In the genomic region with DNA sequence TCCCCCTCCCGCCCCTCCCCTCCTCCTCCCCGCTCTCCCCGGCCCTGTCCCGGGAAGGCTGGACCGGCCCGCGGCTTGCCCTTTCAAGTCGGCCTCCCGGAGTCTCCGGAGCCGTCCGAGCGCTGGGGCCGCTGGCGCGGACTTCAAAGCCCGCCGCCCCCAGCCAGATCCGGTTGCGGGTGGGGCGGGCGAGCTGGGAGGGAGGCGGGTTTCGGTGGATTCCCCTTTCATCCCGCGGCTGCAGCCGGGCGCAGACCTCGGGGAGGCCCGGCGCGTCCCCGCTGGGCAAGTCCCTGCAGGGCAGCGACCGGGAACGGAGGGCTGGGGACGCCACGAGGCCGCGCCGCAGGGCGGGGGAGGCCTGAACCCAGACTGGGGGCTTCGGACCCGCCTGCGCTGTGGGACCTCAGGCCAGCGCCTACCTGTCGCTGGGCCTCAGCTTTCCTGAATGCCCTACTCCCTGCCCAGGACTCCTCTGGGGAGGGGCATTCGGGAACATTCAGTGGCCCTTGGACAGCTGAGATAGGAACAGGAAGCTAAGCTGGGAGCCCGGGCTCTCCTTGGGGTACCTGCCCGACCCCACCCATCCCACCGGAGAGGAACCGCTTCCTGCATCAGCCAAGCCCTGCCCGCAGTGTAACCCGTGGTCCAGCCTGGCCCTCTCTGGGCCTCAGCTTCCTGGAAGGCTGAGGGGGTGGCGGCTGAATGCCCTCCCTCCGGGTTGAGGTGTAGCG, we compare ENCODE assay signal across 1 cellular context.
TF ChIP-seq lines count a peak whose summit lies in the region.

No MANE protein-coding gene starts in this region.

TF ChIP-seq in HCT116, 20 proteins besides CTCF, POLR2A, EP300 and RAD21 (continued from another document):
- TF ChIP-seq, protein P1, sequence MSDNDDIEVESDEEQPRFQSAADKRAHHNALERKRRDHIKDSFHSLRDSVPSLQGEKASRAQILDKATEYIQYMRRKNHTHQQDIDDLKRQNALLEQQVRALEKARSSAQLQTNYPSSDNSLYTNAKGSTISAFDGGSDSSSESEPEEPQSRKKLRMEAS (IDR thresholded peaks at IDR 0.05): no peak
- no peak for TF ChIP-seq SP1 (IDR thresholded peaks at IDR 0.05; ENCODE audit: low read depth)
- TF ChIP-seq FOSL1 (IDR thresholded peaks at IDR 0.05; ENCODE audit: low read depth): no peak
- no peak for TF ChIP-seq EZH2phosphoT487 (IDR thresholded peaks at IDR 0.05; ENCODE audit: borderline replicate concordance)
- TF ChIP-seq, protein P2, sequence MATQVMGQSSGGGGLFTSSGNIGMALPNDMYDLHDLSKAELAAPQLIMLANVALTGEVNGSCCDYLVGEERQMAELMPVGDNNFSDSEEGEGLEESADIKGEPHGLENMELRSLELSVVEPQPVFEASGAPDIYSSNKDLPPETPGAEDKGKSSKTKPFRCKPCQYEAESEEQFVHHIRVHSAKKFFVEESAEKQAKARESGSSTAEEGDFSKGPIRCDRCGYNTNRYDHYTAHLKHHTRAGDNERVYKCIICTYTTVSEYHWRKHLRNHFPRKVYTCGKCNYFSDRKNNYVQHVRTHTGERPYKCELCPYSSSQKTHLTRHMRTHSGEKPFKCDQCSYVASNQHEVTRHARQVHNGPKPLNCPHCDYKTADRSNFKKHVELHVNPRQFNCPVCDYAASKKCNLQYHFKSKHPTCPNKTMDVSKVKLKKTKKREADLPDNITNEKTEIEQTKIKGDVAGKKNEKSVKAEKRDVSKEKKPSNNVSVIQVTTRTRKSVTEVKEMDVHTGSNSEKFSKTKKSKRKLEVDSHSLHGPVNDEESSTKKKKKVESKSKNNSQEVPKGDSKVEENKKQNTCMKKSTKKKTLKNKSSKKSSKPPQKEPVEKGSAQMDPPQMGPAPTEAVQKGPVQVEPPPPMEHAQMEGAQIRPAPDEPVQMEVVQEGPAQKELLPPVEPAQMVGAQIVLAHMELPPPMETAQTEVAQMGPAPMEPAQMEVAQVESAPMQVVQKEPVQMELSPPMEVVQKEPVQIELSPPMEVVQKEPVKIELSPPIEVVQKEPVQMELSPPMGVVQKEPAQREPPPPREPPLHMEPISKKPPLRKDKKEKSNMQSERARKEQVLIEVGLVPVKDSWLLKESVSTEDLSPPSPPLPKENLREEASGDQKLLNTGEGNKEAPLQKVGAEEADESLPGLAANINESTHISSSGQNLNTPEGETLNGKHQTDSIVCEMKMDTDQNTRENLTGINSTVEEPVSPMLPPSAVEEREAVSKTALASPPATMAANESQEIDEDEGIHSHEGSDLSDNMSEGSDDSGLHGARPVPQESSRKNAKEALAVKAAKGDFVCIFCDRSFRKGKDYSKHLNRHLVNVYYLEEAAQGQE (IDR thresholded peaks at IDR 0.05; ENCODE audit: low read depth): no peak
- TF ChIP-seq YY1 (IDR thresholded peaks at IDR 0.05; ENCODE audit: extremely low read depth, insufficient replicate concordance, low read depth, low read length): peak; percentile 40
